Comparison of ENCODE assay signal across 39 cellular contexts in genomic region chr3:10824468-10824867, GRCh38. TPM values are rescaled to one million over a fixed set of nuclear protein-coding genes. Genes with fewer than 3 reads are reported as not detected.
"Had no signal": no experiment of that assay in that cellular context is flagged by ENCODE, and none has a peak within 500 bp of the region (broad histone marks: within the 10 kb centered on the region; RNA-seq: fewer than 3 reads in every experiment).

No MANE protein-coding gene starts in this region.

- H3K4me1 ChIP-seq: adrenal gland, ascending aorta, body of pancreas, breast epithelium had no signal

- H3K36me3 Mint-ChIP-seq: activated naive CD4-positive, alpha-beta T cell treated with anti-CD3 and anti-CD28 coated beads, Interleukin-2, amount 10 ng/mL, durations not matched to agents 7 days and 5 days; activated naive CD4-positive, alpha-beta T cell treated with anti-CD3 and anti-CD28 coated beads, Interleukin-2, amount 50 U/mL, for 24 hours; activated naive CD4-positive, alpha-beta T cell treated with anti-CD3 and anti-CD28 coated beads, Interleukin-2, amount 50 U/mL, for 72 hours; activated naive CD8-positive, alpha-beta T cell; activated naive CD8-positive, alpha-beta T cell treated with anti-CD3 and anti-CD28 coated beads for 36 hours; activated naive CD8-positive, alpha-beta T cell treated with anti-CD3 and anti-CD28 coated beads, Interleukin-2, amount 10 ng/mL, durations not matched to agents 7 days and 5 days had no signal

- H3K4me3 ChIP-seq: adrenal gland, ascending aorta, body of pancreas, breast epithelium, cardiac muscle cell had no signal

- H3K4me1 Mint-ChIP-seq: activated naive CD4-positive, alpha-beta T cell treated with anti-CD3 and anti-CD28 coated beads, Interleukin-2, amount 10 ng/mL, durations not matched to agents 7 days and 5 days; activated naive CD4-positive, alpha-beta T cell treated with anti-CD3 and anti-CD28 coated beads, Interleukin-2, amount 50 U/mL, for 24 hours; activated naive CD8-positive, alpha-beta T cell treated with anti-CD3 and anti-CD28 coated beads for 36 hours; activated naive CD8-positive, alpha-beta T cell treated with anti-CD3 and anti-CD28 coated beads, Interleukin-2, amount 10 ng/mL, durations not matched to agents 7 days and 5 days; activated naive CD8-positive, alpha-beta T cell treated with anti-CD3 and anti-CD28 coated beads, Interleukin-2, amount 50 U/mL, for 24 hours; activated T-helper 17 cell treated with anti-CD3 and anti-CD28 coated beads, Interleukin-2, amount 50 U/mL, for 72 hours; brain; central memory CD8-positive, alpha-beta T cell had no signal

- DNase-seq: activated effector memory CD4-positive, alpha-beta T cell treated with anti-CD3 and anti-CD28 coated beads, Interleukin-2, amount 50 U/mL, for 16 hours; activated effector memory CD4-positive, alpha-beta T cell treated with Interleukin-2 at 50 U/mL for 16 hours; activated gamma-delta T cell; activated gamma-delta T cell treated with Interleukin-2 at 50 U/mL for 16 hours; activated naive CD4-positive, alpha-beta T cell; activated naive CD4-positive, alpha-beta T cell treated with anti-CD3 and anti-CD28 coated beads for 36 hours; activated naive CD4-positive, alpha-beta T cell treated with anti-CD3 and anti-CD28 coated beads, Interleukin-2, amount 10 ng/mL, durations not matched to agents 7 days and 5 days; activated naive CD4-positive, alpha-beta T cell treated with anti-CD3 and anti-CD28 coated beads, Interleukin-2, amount 50 U/mL, for 16 hours; activated naive CD4-positive, alpha-beta T cell treated with Interleukin-2 at 50 U/mL for 16 hours; activated naive CD8-positive, alpha-beta T cell treated with anti-CD3 and anti-CD28 coated beads for 36 hours; activated naive CD8-positive, alpha-beta T cell treated with anti-CD3 and anti-CD28 coated beads, Interleukin-2, amount 10 ng/mL, durations not matched to agents 7 days and 5 days; activated naive CD8-positive, alpha-beta T cell treated with anti-CD3 and anti-CD28 coated beads, Interleukin-2, amount 50 U/mL, for 24 hours; activated T-cell treated with anti-CD3 and anti-CD28 coated beads, Interleukin-2, amount 50 U/mL, for 24 hours; activated T-cell treated with anti-CD3 and anti-CD28 coated beads, Interleukin-2, amount 50 U/mL, for 4 hours; activated T-cell treated with anti-CD3 and anti-CD28 coated beads, Interleukin-2, amount 50 U/mL, for 48 hours; activated T-cell treated with anti-CD3 and anti-CD28 coated beads, Interleukin-2, amount 50 U/mL, for 72 hours; adrenal gland; amniotic stem cell; amygdala; anterior cingulate cortex; aorta; body of pancreas; brain microvascular endothelial cell; caudate nucleus; central memory CD4-positive, alpha-beta T cell; cerebellar nuclear complex had no signal

- H3K9me3 ChIP-seq: adrenal gland, ascending aorta, body of pancreas, breast epithelium had no signal

- H3K27ac ChIP-seq: adrenal gland, ascending aorta, body of pancreas, brain microvascular endothelial cell, breast epithelium, cardiac muscle cell had no signal

- H3K9me3 Mint-ChIP-seq: activated naive CD4-positive, alpha-beta T cell treated with anti-CD3 and anti-CD28 coated beads for 36 hours; activated naive CD4-positive, alpha-beta T cell treated with anti-CD3 and anti-CD28 coated beads, Interleukin-2, amount 10 ng/mL, durations not matched to agents 7 days and 5 days; activated naive CD4-positive, alpha-beta T cell treated with anti-CD3 and anti-CD28 coated beads, Interleukin-2, amount 50 U/mL, for 24 hours; activated naive CD4-positive, alpha-beta T cell treated with anti-CD3 and anti-CD28 coated beads, Interleukin-2, amount 50 U/mL, for 72 hours; activated naive CD8-positive, alpha-beta T cell treated with anti-CD3 and anti-CD28 coated beads for 36 hours; activated naive CD8-positive, alpha-beta T cell treated with anti-CD3 and anti-CD28 coated beads, Interleukin-2, amount 10 ng/mL, durations not matched to agents 7 days and 5 days; activated naive CD8-positive, alpha-beta T cell treated with anti-CD3 and anti-CD28 coated beads, Interleukin-2, amount 50 U/mL, for 24 hours; activated T-cell treated with anti-CD3 and anti-CD28 coated beads, Interleukin-2, amount 50 U/mL, for 24 hours; activated T-cell treated with anti-CD3 and anti-CD28 coated beads, Interleukin-2, amount 50 U/mL, for 4 hours; activated T-cell treated with anti-CD3 and anti-CD28 coated beads, Interleukin-2, amount 50 U/mL, for 72 hours; activated T-helper 1 cell treated with anti-CD3 and anti-CD28 coated beads, Interleukin-12 subunit alpha, Interleukin-12 subunit beta, Interleukin-2, Interleukin-4 antibody, amounts not matched to agents 30 ng/mL and 10 ng/mL and 1 ng/mL, durations not matched to agents 14 hours and 24 hours and 36 hours; activated T-helper 17 cell treated with anti-CD3 and anti-CD28 coated beads, Interleukin-2, amount 50 U/mL, for 72 hours; activated T-helper 2 cell treated with anti-CD3 and anti-CD28 coated beads, Interferon-gamma antibody, Interleukin-2, Interleukin-4, amounts not matched to agents 10 μg/mL and 5 μg/mL and 100 μg/mL, durations not matched to agents 14 hours and 24 hours and 36 hours; central memory CD8-positive, alpha-beta T cell had no signal

- H3K27ac Mint-ChIP-seq: activated naive CD4-positive, alpha-beta T cell treated with anti-CD3 and anti-CD28 coated beads for 36 hours; activated naive CD4-positive, alpha-beta T cell treated with anti-CD3 and anti-CD28 coated beads, Interleukin-2, amount 10 ng/mL, durations not matched to agents 7 days and 5 days; activated naive CD4-positive, alpha-beta T cell treated with anti-CD3 and anti-CD28 coated beads, Interleukin-2, amount 50 U/mL, for 24 hours; activated naive CD4-positive, alpha-beta T cell treated with anti-CD3 and anti-CD28 coated beads, Interleukin-2, amount 50 U/mL, for 72 hours; activated naive CD8-positive, alpha-beta T cell; activated naive CD8-positive, alpha-beta T cell treated with anti-CD3 and anti-CD28 coated beads for 36 hours; activated naive CD8-positive, alpha-beta T cell treated with anti-CD3 and anti-CD28 coated beads, Interleukin-2, amount 10 ng/mL, durations not matched to agents 7 days and 5 days; activated naive CD8-positive, alpha-beta T cell treated with anti-CD3 and anti-CD28 coated beads, Interleukin-2, amount 50 U/mL, for 24 hours; activated T-cell treated with anti-CD3 and anti-CD28 coated beads, Interleukin-2, amount 50 U/mL, for 24 hours; activated T-cell treated with anti-CD3 and anti-CD28 coated beads, Interleukin-2, amount 50 U/mL, for 72 hours; activated T-helper 1 cell treated with anti-CD3 and anti-CD28 coated beads, Interleukin-12 subunit alpha, Interleukin-12 subunit beta, Interleukin-2, Interleukin-4 antibody, amounts not matched to agents 30 ng/mL and 10 ng/mL and 1 ng/mL, durations not matched to agents 14 hours and 24 hours and 36 hours; activated T-helper 17 cell treated with anti-CD3 and anti-CD28 coated beads, Interleukin-2, amount 50 U/mL, for 72 hours; activated T-helper 2 cell treated with anti-CD3 and anti-CD28 coated beads, Interferon-gamma antibody, Interleukin-2, Interleukin-4, amounts not matched to agents 10 μg/mL and 5 μg/mL and 100 μg/mL, durations not matched to agents 14 hours and 24 hours and 36 hours; brain had no signal

- H3K4me3 Mint-ChIP-seq: activated naive CD4-positive, alpha-beta T cell treated with anti-CD3 and anti-CD28 coated beads for 36 hours; activated naive CD4-positive, alpha-beta T cell treated with anti-CD3 and anti-CD28 coated beads, Interleukin-2, amount 10 ng/mL, durations not matched to agents 7 days and 5 days; activated naive CD4-positive, alpha-beta T cell treated with anti-CD3 and anti-CD28 coated beads, Interleukin-2, amount 50 U/mL, for 24 hours; activated naive CD8-positive, alpha-beta T cell; activated naive CD8-positive, alpha-beta T cell treated with anti-CD3 and anti-CD28 coated beads for 36 hours; activated naive CD8-positive, alpha-beta T cell treated with anti-CD3 and anti-CD28 coated beads, Interleukin-2, amount 10 ng/mL, durations not matched to agents 7 days and 5 days; activated naive CD8-positive, alpha-beta T cell treated with anti-CD3 and anti-CD28 coated beads, Interleukin-2, amount 50 U/mL, for 24 hours; activated T-cell treated with anti-CD3 and anti-CD28 coated beads, Interleukin-2, amount 50 U/mL, for 24 hours; activated T-cell treated with anti-CD3 and anti-CD28 coated beads, Interleukin-2, amount 50 U/mL, for 4 hours; activated T-cell treated with anti-CD3 and anti-CD28 coated beads, Interleukin-2, amount 50 U/mL, for 72 hours; activated T-helper 1 cell treated with anti-CD3 and anti-CD28 coated beads, Interleukin-12 subunit alpha, Interleukin-12 subunit beta, Interleukin-2, Interleukin-4 antibody, amounts not matched to agents 30 ng/mL and 10 ng/mL and 1 ng/mL, durations not matched to agents 14 hours and 24 hours and 36 hours; activated T-helper 17 cell treated with anti-CD3 and anti-CD28 coated beads, Interleukin-2, amount 50 U/mL, for 72 hours; brain; central memory CD8-positive, alpha-beta T cell had no signal

- H3K27me3 ChIP-seq: adrenal gland, ascending aorta, body of pancreas, brain microvascular endothelial cell, breast epithelium had no signal

- H3K36me3 ChIP-seq: adrenal gland, ascending aorta, brain microvascular endothelial cell, breast epithelium, cardiac muscle cell had no signal

RNA-seq across cellular contexts. Expression of gene SLC6A11, which starts 8.4 kb away (rescaled TPM):
- total RNA-seq: activated naive CD4-positive, alpha-beta T cell treated with anti-CD3 and anti-CD28 coated beads for 36 hours; activated naive CD4-positive, alpha-beta T cell treated with anti-CD3 and anti-CD28 coated beads, Interleukin-2, amount 50 U/mL, for 72 hours; activated naive CD8-positive, alpha-beta T cell treated with anti-CD3 and anti-CD28 coated beads for 36 hours; activated naive CD8-positive, alpha-beta T cell treated with anti-CD3 and anti-CD28 coated beads, Interleukin-2, amount 10 ng/mL, durations not matched to agents 7 days and 5 days; activated T-cell treated with anti-CD3 and anti-CD28 coated beads, Interleukin-2, amount 50 U/mL, for 4 hours; activated T-cell treated with anti-CD3 and anti-CD28 coated beads, Interleukin-2, amount 50 U/mL, for 72 hours; activated T-helper 1 cell treated with anti-CD3 and anti-CD28 coated beads, Interleukin-12 subunit alpha, Interleukin-12 subunit beta, Interleukin-2, Interleukin-4 antibody, amounts not matched to agents 30 ng/mL and 10 ng/mL and 1 ng/mL, durations not matched to agents 14 hours and 24 hours and 36 hours; activated T-helper 17 cell treated with anti-CD3 and anti-CD28 coated beads, Interleukin-2, amount 50 U/mL, for 72 hours; activated T-helper 2 cell treated with anti-CD3 and anti-CD28 coated beads, Interferon-gamma antibody, Interleukin-2, Interleukin-4, amounts not matched to agents 10 μg/mL and 5 μg/mL and 100 μg/mL, durations not matched to agents 14 hours and 24 hours and 36 hours; aorta; ascending aorta; cardiac septum; chondrocyte had no signal
- polyA plus RNA-seq: aorta, cardiac muscle cell had no signal
